8 cellular contexts compared by ENCODE assay signal in genomic region chr15:38069506-38069905, GRCh38.
A peak's percentile ranks its signal among the peaks of the same experiment; 100 is the strongest.
DNase-seq lines count a peak whose midpoint lies in the region; ATAC-seq, FAIRE-seq and TF ChIP-seq lines count a peak whose summit lies in the region.

No MANE protein-coding gene starts in this region.

- intact Hi-C loops in ascending aorta (cut with DNase I) (loop anchor here (5.0 kb wide), 2 partner anchors 328 to 972 kb away; no protein-coding TSS in a partner anchor), testis (cut with DNase I; ENCODE audit: low total_unique reads) (no loop called here)

- peak; percentile 30 for ATAC-seq in HG03342 (IDR thresholded peaks at IDR 0.05; ENCODE audit: unreplicated experiment)
- ATAC-seq in GM21619 (IDR thresholded peaks at IDR 0.05; ENCODE audit: unreplicated experiment): no peak

- no peak for TF ChIP-seq CTCF in ascending aorta (IDR thresholded peaks at IDR 0.05)
- TF ChIP-seq CTCF in testis (IDR thresholded peaks at IDR 0.05): no peak

- H3K4me3 ChIP-seq in ascending aorta: peak overlapping the region in 1 of 2 donors; percentile 29
- no peak overlapping the region for H3K4me3 ChIP-seq in testis

- H3K36me3 ChIP-seq in ascending aorta (no peaks in the 10 kb centered on the region), testis (ENCODE audit: low read depth, missing control alignments) (no peaks in the 10 kb centered on the region)

- TF ChIP-seq POLR2A in testis (IDR thresholded peaks at IDR 0.05): no peak
- no peak for TF ChIP-seq POLR2A in GM12891 (IDR thresholded peaks at IDR 0.05; ENCODE audit: low read depth, low read length)

- no peaks in the 10 kb centered on the region for H3K27me3 ChIP-seq in ascending aorta
- no peaks in the 10 kb centered on the region for H3K27me3 ChIP-seq in testis

- 74 to 83% methylated on average over 1 of the region's 1 CpG for WGBS in testis, 2 donors

- DNase-seq in AG20443 (ENCODE audit: low spot score): peak; percentile 80
- DNase-seq in ascending aorta (ENCODE audit: low spot score in 2 of 2): peak; percentile 40 to 80
- DNase-seq in kidney glomerular epithelial cell (lab: John Stamatoyannopoulos, UW): peak; percentile 27
- peak; percentile 34 for DNase-seq in testis
- DNase-seq in NCI-H2107 treated with DMSO at 0.1 percent for 48 hours (lab: John Stamatoyannopoulos, UW; ENCODE audit: unreplicated experiment): no peak
- DNase-seq in GM12891 (ENCODE audit: insufficient read length, low spot score): no peak

- H3K27ac ChIP-seq in ascending aorta (peak overlapping the region; percentile 42 to 76), testis (peak overlapping the region in 1 of 2 donors; percentile 6)

- FAIRE-seq in GM12891 (lab: Jason Lieb, UNC): no peak

- H3K9me3 ChIP-seq in ascending aorta (no peaks in the 10 kb centered on the region), testis (no peaks in the 10 kb centered on the region)

- H3K4me1 ChIP-seq in ascending aorta (peaks cover 0 to 22% of the 10 kb centered on the region in 2 donors), testis (peaks cover 29% of the 10 kb centered on the region)

TF ChIP-seq in GM12891, 5 proteins besides CTCF, POLR2A, EP300 and RAD21:
- TF ChIP-seq POU2F2 (IDR thresholded peaks at IDR 0.05; ENCODE audit: low read depth, low read length) (no peak), TAF1 (IDR thresholded peaks at IDR 0.05; ENCODE audit: low read depth, low read length) (no peak), SPI1 (IDR thresholded peaks at IDR 0.05; ENCODE audit: low read depth, low read length) (no peak), PAX5 (IDR thresholded peaks at IDR 0.05; ENCODE audit: insufficient read depth, low read length, severe bottlenecking) (no peak), POLR2AphosphoS5 (IDR thresholded peaks at IDR 0.05; ENCODE audit: low read depth, low read length) (no peak)

Comparison
In these comparisons a context has a peak if more than half of its experiments do, and no peak if none do; other contexts are left out.
1. DNase-seq: peak in AG20443 (single experiment), ascending aorta (2 of 2), kidney glomerular epithelial cell (single experiment) and testis (single experiment); none in NCI-H2107 treated with DMSO at 0.1 percent for 48 hours (single experiment) and GM12891 (single experiment).